3 cellular contexts compared by ENCODE assay signal in genomic region chr3:151881137-151881536, GRCh38.
TF ChIP-seq lines count a peak whose summit lies in the region.

No MANE protein-coding gene starts in this region.

TF ChIP-seq in SK-N-SH, 30 proteins besides CTCF, POLR2A, EP300 and RAD21:
- no peak for TF ChIP-seq SMC3 (IDR thresholded peaks at IDR 0.05; ENCODE audit: low read depth, low read length)
- no peak for TF ChIP-seq TAF1 (IDR thresholded peaks at IDR 0.05; ENCODE audit: borderline replicate concordance, low read depth, low read length)
- TF ChIP-seq ZBTB33 (IDR thresholded peaks at IDR 0.05; ENCODE audit: borderline replicate concordance, low read depth), result no peak
- no peak for TF ChIP-seq NRF1 (IDR thresholded peaks at IDR 0.05; ENCODE audit: low read depth, low read length)
- TF ChIP-seq SIN3A (IDR thresholded peaks at IDR 0.05; ENCODE audit: borderline replicate concordance, low read depth, low read length), result no peak
- TF ChIP-seq FOXJ3 (CRISPR knock-in tag; IDR thresholded peaks at IDR 0.05), result no peak
- no peak for TF ChIP-seq GATA2 (CRISPR knock-in tag; IDR thresholded peaks at IDR 0.05)
- no peak for TF ChIP-seq PBX3 (IDR thresholded peaks at IDR 0.05)
- no peak for TF ChIP-seq MEF2A (IDR thresholded peaks at IDR 0.05; ENCODE audit: borderline replicate concordance, low read depth)
- no peak for TF ChIP-seq FOSL2 (IDR thresholded peaks at IDR 0.05; ENCODE audit: borderline replicate concordance, low read depth)
- TF ChIP-seq EZH2phosphoT487 (IDR thresholded peaks at IDR 0.05; ENCODE audit: borderline replicate concordance, low read depth), result no peak
- no peak for TF ChIP-seq NFIC (IDR thresholded peaks at IDR 0.05; ENCODE audit: borderline replicate concordance)
- TF ChIP-seq CHD2 (IDR thresholded peaks at IDR 0.05; ENCODE audit: low read length, partially characterized antibody), result no peak
- TF ChIP-seq, protein P1, sequence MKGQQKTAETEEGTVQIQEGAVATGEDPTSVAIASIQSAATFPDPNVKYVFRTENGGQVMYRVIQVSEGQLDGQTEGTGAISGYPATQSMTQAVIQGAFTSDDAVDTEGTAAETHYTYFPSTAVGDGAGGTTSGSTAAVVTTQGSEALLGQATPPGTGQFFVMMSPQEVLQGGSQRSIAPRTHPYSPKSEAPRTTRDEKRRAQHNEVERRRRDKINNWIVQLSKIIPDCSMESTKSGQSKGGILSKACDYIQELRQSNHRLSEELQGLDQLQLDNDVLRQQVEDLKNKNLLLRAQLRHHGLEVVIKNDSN (IDR thresholded peaks at IDR 0.05; ENCODE audit: borderline replicate concordance, low read depth), result no peak
- TF ChIP-seq, protein P2, sequence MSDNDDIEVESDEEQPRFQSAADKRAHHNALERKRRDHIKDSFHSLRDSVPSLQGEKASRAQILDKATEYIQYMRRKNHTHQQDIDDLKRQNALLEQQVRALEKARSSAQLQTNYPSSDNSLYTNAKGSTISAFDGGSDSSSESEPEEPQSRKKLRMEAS (IDR thresholded peaks at IDR 0.05; ENCODE audit: low read depth), result no peak
- TF ChIP-seq MXI1 (IDR thresholded peaks at IDR 0.05; ENCODE audit: low read depth, low read length), result no peak
- no peak for TF ChIP-seq GABPA (IDR thresholded peaks at IDR 0.05; ENCODE audit: low read depth)
- TF ChIP-seq RFX5 (IDR thresholded peaks at IDR 0.05; ENCODE audit: low read length), result no peak

TF ChIP-seq in SK-N-SH treated with all-trans-retinoic acid at 6 μM for 48 hours, 23 proteins besides CTCF, POLR2A, EP300 and RAD21:
- no peak for TF ChIP-seq RARB (CRISPR knock-in tag; IDR thresholded peaks at IDR 0.05)
- no peak for TF ChIP-seq ARNTL (CRISPR knock-in tag; IDR thresholded peaks at IDR 0.05; ENCODE audit: borderline replicate concordance, low read depth)
- TF ChIP-seq GLIS3 (CRISPR knock-in tag; IDR thresholded peaks at IDR 0.05), result no peak
- no peak for TF ChIP-seq ZNF70 (CRISPR knock-in tag; IDR thresholded peaks at IDR 0.05)
- TF ChIP-seq, protein P3, sequence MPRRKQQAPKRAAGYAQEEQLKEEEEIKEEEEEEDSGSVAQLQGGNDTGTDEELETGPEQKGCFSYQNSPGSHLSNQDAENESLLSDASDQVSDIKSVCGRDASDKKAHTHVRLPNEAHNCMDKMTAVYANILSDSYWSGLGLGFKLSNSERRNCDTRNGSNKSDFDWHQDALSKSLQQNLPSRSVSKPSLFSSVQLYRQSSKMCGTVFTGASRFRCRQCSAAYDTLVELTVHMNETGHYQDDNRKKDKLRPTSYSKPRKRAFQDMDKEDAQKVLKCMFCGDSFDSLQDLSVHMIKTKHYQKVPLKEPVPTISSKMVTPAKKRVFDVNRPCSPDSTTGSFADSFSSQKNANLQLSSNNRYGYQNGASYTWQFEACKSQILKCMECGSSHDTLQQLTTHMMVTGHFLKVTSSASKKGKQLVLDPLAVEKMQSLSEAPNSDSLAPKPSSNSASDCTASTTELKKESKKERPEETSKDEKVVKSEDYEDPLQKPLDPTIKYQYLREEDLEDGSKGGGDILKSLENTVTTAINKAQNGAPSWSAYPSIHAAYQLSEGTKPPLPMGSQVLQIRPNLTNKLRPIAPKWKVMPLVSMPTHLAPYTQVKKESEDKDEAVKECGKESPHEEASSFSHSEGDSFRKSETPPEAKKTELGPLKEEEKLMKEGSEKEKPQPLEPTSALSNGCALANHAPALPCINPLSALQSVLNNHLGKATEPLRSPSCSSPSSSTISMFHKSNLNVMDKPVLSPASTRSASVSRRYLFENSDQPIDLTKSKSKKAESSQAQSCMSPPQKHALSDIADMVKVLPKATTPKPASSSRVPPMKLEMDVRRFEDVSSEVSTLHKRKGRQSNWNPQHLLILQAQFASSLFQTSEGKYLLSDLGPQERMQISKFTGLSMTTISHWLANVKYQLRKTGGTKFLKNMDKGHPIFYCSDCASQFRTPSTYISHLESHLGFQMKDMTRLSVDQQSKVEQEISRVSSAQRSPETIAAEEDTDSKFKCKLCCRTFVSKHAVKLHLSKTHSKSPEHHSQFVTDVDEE (CRISPR knock-in tag; IDR thresholded peaks at IDR 0.05), result no peak
- TF ChIP-seq ISL1 (CRISPR knock-in tag; IDR thresholded peaks at IDR 0.05), result no peak
- TF ChIP-seq, protein P4, sequence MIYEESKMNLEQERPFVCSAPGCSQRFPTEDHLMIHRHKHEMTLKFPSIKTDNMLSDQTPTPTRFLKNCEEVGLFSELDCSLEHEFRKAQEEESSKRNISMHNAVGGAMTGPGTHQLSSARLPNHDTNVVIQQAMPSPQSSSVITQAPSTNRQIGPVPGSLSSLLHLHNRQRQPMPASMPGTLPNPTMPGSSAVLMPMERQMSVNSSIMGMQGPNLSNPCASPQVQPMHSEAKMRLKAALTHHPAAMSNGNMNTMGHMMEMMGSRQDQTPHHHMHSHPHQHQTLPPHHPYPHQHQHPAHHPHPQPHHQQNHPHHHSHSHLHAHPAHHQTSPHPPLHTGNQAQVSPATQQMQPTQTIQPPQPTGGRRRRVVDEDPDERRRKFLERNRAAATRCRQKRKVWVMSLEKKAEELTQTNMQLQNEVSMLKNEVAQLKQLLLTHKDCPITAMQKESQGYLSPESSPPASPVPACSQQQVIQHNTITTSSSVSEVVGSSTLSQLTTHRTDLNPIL (CRISPR knock-in tag; IDR thresholded peaks at IDR 0.05; ENCODE audit: low read depth), result no peak
- no peak for TF ChIP-seq SNAI2 (CRISPR knock-in tag; IDR thresholded peaks at IDR 0.05)
- no peak for TF ChIP-seq BACH2 (CRISPR knock-in tag; IDR thresholded peaks at IDR 0.05; ENCODE audit: borderline replicate concordance)
- no peak for TF ChIP-seq ESRRG (CRISPR knock-in tag; IDR thresholded peaks at IDR 0.05)
- TF ChIP-seq OSR1 (CRISPR knock-in tag; IDR thresholded peaks at IDR 0.05), result no peak
- TF ChIP-seq TOX (CRISPR knock-in tag; IDR thresholded peaks at IDR 0.05; ENCODE audit: borderline replicate concordance), result no peak
- no peak for TF ChIP-seq ZC3H10 (CRISPR knock-in tag; IDR thresholded peaks at IDR 0.05)
- no peak for TF ChIP-seq ZNF8 (CRISPR knock-in tag; IDR thresholded peaks at IDR 0.05)
- no peak for TF ChIP-seq ZFP30 (CRISPR knock-in tag; IDR thresholded peaks at IDR 0.05)
- TF ChIP-seq TCF4 (CRISPR knock-in tag; IDR thresholded peaks at IDR 0.05; ENCODE audit: borderline replicate concordance), result no peak
- TF ChIP-seq CSRNP3 (CRISPR knock-in tag; IDR thresholded peaks at IDR 0.05), result no peak
- TF ChIP-seq ZNF565 (CRISPR knock-in tag; conservative IDR thresholded peaks at IDR 0.05; ENCODE audit: low read depth), result no peak

TF ChIP-seq in HepG2, 621 proteins besides CTCF, POLR2A, EP300 and RAD21:
- TF ChIP-seq ISX (CRISPR knock-in tag; conservative IDR thresholded peaks at IDR 0.05) (no peak), CREB1 (IDR thresholded peaks at IDR 0.05) (peak; percentile 80), CREB1 (CRISPR knock-in tag; IDR thresholded peaks at IDR 0.05) (no peak)
